10 cellular contexts compared by ENCODE assay signal in genomic region chr19:10876459-10877240, GRCh38. TPM values are rescaled to one million over a fixed set of nuclear protein-coding genes. Genes with fewer than 3 reads are reported as not detected.
DNase-seq lines count a peak whose midpoint lies in the region; ATAC-seq and TF ChIP-seq lines count a peak whose summit lies in the region.
"Had no signal": no experiment of that assay in that cellular context is flagged by ENCODE, and none has a peak within 500 bp of the region (broad histone marks: within the 10 kb centered on the region; RNA-seq: fewer than 3 reads in every experiment).

No MANE protein-coding gene starts in this region.

- TF ChIP-seq CTCF in GM23338 (conservative IDR thresholded peaks at IDR 0.05; ENCODE audit: low read depth in 2 of 2) (no peak), SU-DHL-6 (IDR thresholded peaks at IDR 0.05; ENCODE audit: insufficient read depth, low read length, poor library complexity, severe bottlenecking) (no peak), neural progenitor cell (IDR thresholded peaks at IDR 0.05) (no peak)

- H3K79me2 ChIP-seq in GM23338 (replicated peaks; ENCODE audit: insufficient read depth) (peaks cover 94% of the 10 kb centered on the region), SU-DHL-6 (ENCODE audit: insufficient read depth, low read length) (peaks cover 86% of the 10 kb centered on the region), neural progenitor cell (ENCODE audit: low read depth) (peaks cover 100% of the 10 kb centered on the region)

- H3K27ac ChIP-seq in GM23338 (ENCODE audit: low read depth): peak overlapping the region; percentile 50; the same call in 1 of the 2 replicates
- peak overlapping the region; percentile 47 for H3K27ac ChIP-seq in SU-DHL-6 (ENCODE audit: low read depth, low read length)
- peak overlapping the region; percentile 26 for H3K27ac ChIP-seq in neural progenitor cell
- no peak overlapping the region for H3K27ac ChIP-seq in CD8-positive, alpha-beta memory T cell (ENCODE audit: low read depth, low read length)
- H3K27ac ChIP-seq: HL-60, neutrophil had no signal

- peaks cover 21% of the 10 kb centered on the region for H3K27me3 Mint-ChIP-seq in GM23338 (ENCODE audit: insufficient read depth, low read depth, poor library complexity)
- peaks cover 2% of the 10 kb centered on the region for H3K27me3 Mint-ChIP-seq in neural progenitor cell (ENCODE audit: insufficient read depth, low read depth)
- H3K27me3 Mint-ChIP-seq in CD8-positive, alpha-beta memory T cell: peaks cover 0 to 1% of the 10 kb centered on the region in 2 donors
- H3K27me3 Mint-ChIP-seq in effector memory CD8-positive, alpha-beta T cell: no peaks in the 10 kb centered on the region

- TF ChIP-seq POLR2A in GM18505 (IDR thresholded peaks at IDR 0.05; ENCODE audit: borderline replicate concordance, extremely low read depth, insufficient read depth, insufficient read length): no peak

- H3K4me2 ChIP-seq in GM23338: no peak overlapping the region
- peak overlapping the region; percentile 26 for H3K4me2 ChIP-seq in SU-DHL-6 (ENCODE audit: low read depth, low read length, poor library complexity, severe bottlenecking)
- no peak overlapping the region for H3K4me2 ChIP-seq in neural progenitor cell

- peak; percentile 46 for ATAC-seq in GM18505 (IDR thresholded peaks at IDR 0.05; ENCODE audit: unreplicated experiment)
- ATAC-seq in GM23338: no peak
- ATAC-seq in effector memory CD8-positive, alpha-beta T cell (replicated peaks): no peak

- peak overlapping the region; percentile 7; the same call in 1 of the 2 replicates for H3K9ac ChIP-seq in SU-DHL-6 (ENCODE audit: low read length)
- no peak overlapping the region for H3K9ac ChIP-seq in neural progenitor cell

- H3K9me3 Mint-ChIP-seq in GM23338 (no peaks in the 10 kb centered on the region; the same call in 2 of the 3 replicates), neural progenitor cell (no peaks in the 10 kb centered on the region)
- no peaks in the 10 kb centered on the region for H3K9me3 Mint-ChIP-seq in CD8-positive, alpha-beta memory T cell
- no peaks in the 10 kb centered on the region for H3K9me3 Mint-ChIP-seq in effector memory CD8-positive, alpha-beta T cell

- H3K4me1 Mint-ChIP-seq in GM23338 (peaks cover 44% of the 10 kb centered on the region), neural progenitor cell (peaks cover 49% of the 10 kb centered on the region)
- peaks cover 22 to 50% (median 32%) of the 10 kb centered on the region in 3 donors for H3K4me1 Mint-ChIP-seq in CD8-positive, alpha-beta memory T cell
- peaks cover 22 to 25% of the 10 kb centered on the region in 2 donors for H3K4me1 Mint-ChIP-seq in effector memory CD8-positive, alpha-beta T cell (ENCODE audit: low read depth in 2 of 2)

- 0 out of 2 replicates have a peak overlapping the region, but pooled peaks have one; percentile 30 for H3K27ac Mint-ChIP-seq in GM23338
- H3K27ac Mint-ChIP-seq in neural progenitor cell: peak overlapping the region; percentile 46
- peak overlapping the region in 2 of 8 donors; percentile 27 to 57 for H3K27ac Mint-ChIP-seq in CD8-positive, alpha-beta memory T cell
- no peak overlapping the region for H3K27ac Mint-ChIP-seq in effector memory CD8-positive, alpha-beta T cell

- H3K4me1 ChIP-seq in GM23338 (ENCODE audit: insufficient read depth) (peaks cover 35% of the 10 kb centered on the region), neural progenitor cell (peaks cover 23% of the 10 kb centered on the region)
- peaks cover 20% of the 10 kb centered on the region for H3K4me1 ChIP-seq in CD8-positive, alpha-beta memory T cell (ENCODE audit: insufficient read depth, low read length)

- H3F3A ChIP-seq in GM23338 (replicated peaks; ENCODE audit: low read depth) (peaks cover 43% of the 10 kb centered on the region), SU-DHL-6 (ENCODE audit: insufficient read depth) (peaks cover 16% of the 10 kb centered on the region), neural progenitor cell (ENCODE audit: low read depth) (peaks cover 27% of the 10 kb centered on the region)

- no peaks in the 10 kb centered on the region for H3K27me3 ChIP-seq in GM23338 (ENCODE audit: insufficient read depth)
- H3K27me3 ChIP-seq in SU-DHL-6 (ENCODE audit: low read length): no peaks in the 10 kb centered on the region
- no peaks in the 10 kb centered on the region for H3K27me3 ChIP-seq in neural progenitor cell
- H3K27me3 ChIP-seq in CD8-positive, alpha-beta memory T cell (ENCODE audit: insufficient read depth, low read length, poor library complexity, severe bottlenecking): no peaks in the 10 kb centered on the region

- no peak for DNase-seq in GM23338 (ENCODE audit: low spot score)
- no peak for DNase-seq in neural progenitor cell (ENCODE audit: low spot score)
- DNase-seq in HUDEP-2 (lab: John Stamatoyannopoulos, UW; ENCODE audit: unreplicated experiment in 76 of 76): no peak
- DNase-seq in CD8-positive, alpha-beta memory T cell: no peak
- DNase-seq in middle frontal gyrus (ENCODE audit: extremely low spot score, low spot score): no peak
- no peak for DNase-seq in effector memory CD8-positive, alpha-beta T cell

- H3K9me2 ChIP-seq in GM23338 (ENCODE audit: insufficient read depth) (no peaks in the 10 kb centered on the region; the same call in 1 of the 2 replicates), SU-DHL-6 (replicated peaks; ENCODE audit: insufficient read depth, low read length) (no peaks in the 10 kb centered on the region)

- CTCF ChIA-PET in CD8-positive, alpha-beta memory T cell (lab: Charles Lee): no interaction called here

- peaks cover 21% of the 10 kb centered on the region for H3K36me3 Mint-ChIP-seq in GM23338 (ENCODE audit: low read depth)
- H3K36me3 Mint-ChIP-seq in neural progenitor cell: no peaks in the 10 kb centered on the region
- H3K36me3 Mint-ChIP-seq in CD8-positive, alpha-beta memory T cell: peaks cover 0 to 4% (median 1%) of the 10 kb centered on the region in 3 donors
- peaks cover 6% of the 10 kb centered on the region for H3K36me3 Mint-ChIP-seq in effector memory CD8-positive, alpha-beta T cell (ENCODE audit: insufficient read depth)

- POLR2A ChIA-PET in CD8-positive, alpha-beta memory T cell (lab: Charles Lee): no interaction called here

- H3K9me3 ChIP-seq in SU-DHL-6 (ENCODE audit: insufficient read depth, low read length) (no peaks in the 10 kb centered on the region), neural progenitor cell (ENCODE audit: low read depth) (no peaks in the 10 kb centered on the region)
- H3K9me3 ChIP-seq in CD8-positive, alpha-beta memory T cell (ENCODE audit: low read length): no peaks in the 10 kb centered on the region
- H3K9me3 ChIP-seq: neutrophil had no signal

- H3K4me3 ChIP-seq in GM23338 (no peak overlapping the region), SU-DHL-6 (ENCODE audit: insufficient read depth, low read length, poor library complexity, severe bottlenecking) (no peak overlapping the region), neural progenitor cell (no peak overlapping the region)
- no peak overlapping the region for H3K4me3 ChIP-seq in CD8-positive, alpha-beta memory T cell (ENCODE audit: low read length)

- H3K36me3 ChIP-seq in GM23338 (ENCODE audit: insufficient read depth) (no peaks in the 10 kb centered on the region), SU-DHL-6 (ENCODE audit: low read length) (no peaks in the 10 kb centered on the region), neural progenitor cell (no peaks in the 10 kb centered on the region)
- no peaks in the 10 kb centered on the region for H3K36me3 ChIP-seq in CD8-positive, alpha-beta memory T cell (ENCODE audit: insufficient read depth, low read length)

- H4K20me1 ChIP-seq in GM23338 (replicated peaks; ENCODE audit: insufficient read depth) (peaks cover 7% of the 10 kb centered on the region), SU-DHL-6 (ENCODE audit: low read depth, low read length) (no peaks in the 10 kb centered on the region), neural progenitor cell (ENCODE audit: low read depth) (peaks cover 87% of the 10 kb centered on the region)

- H3K4me3 Mint-ChIP-seq in GM23338: no peak overlapping the region; the same call in 2 of the 3 replicates
- H3K4me3 Mint-ChIP-seq in neural progenitor cell: no peak overlapping the region
- H3K4me3 Mint-ChIP-seq in CD8-positive, alpha-beta memory T cell: peak overlapping the region in 1 of 7 donors; percentile 66
- H3K4me3 Mint-ChIP-seq in effector memory CD8-positive, alpha-beta T cell: peak overlapping the region in 1 of 2 donors; percentile 22

- H2AFZ ChIP-seq in GM23338 (no peak overlapping the region), SU-DHL-6 (ENCODE audit: low read depth, low read length, severe bottlenecking) (no peak overlapping the region), neural progenitor cell (replicated peaks) (no peak overlapping the region)

TF ChIP-seq in GM23338, 12 proteins besides CTCF, POLR2A, EP300 and RAD21 (continues in another document):
- TF ChIP-seq ZNF114 (CRISPR knock-in tag; IDR thresholded peaks at IDR 0.05): no peak
- no peak for TF ChIP-seq POLR2AphosphoS5 (IDR thresholded peaks at IDR 0.05; ENCODE audit: low read depth)

RNA-seq across cellular contexts. Expression of gene CARM1, which starts 5.3 kb away (rescaled TPM):
- total RNA-seq in GM23338 (2014; rRNA removed; shearing (Covaris generic)): 118 and 125 TPM in 2 replicates
- polyA plus RNA-seq in GM23338 (2016; fragmentation: Nextera tagmentation; extraction: Ambion mirVana): 40.3 and 43.3 TPM in 2 replicates
- total RNA-seq in neural progenitor cell (ENCODE audit: low replicate concordance): 34.4 and 97.5 TPM in 2 replicates
- 10 to 100 TPM; 69.2 to 71.3 TPM for total RNA-seq in CD8-positive, alpha-beta memory T cell
- polyA plus RNA-seq in CD8-positive, alpha-beta memory T cell: 0.51 TPM

RNA-seq across cellular contexts. Expression of gene C19orf38, which starts 28.4 kb away (rescaled TPM):
- 0.78 TPM in 1 of 2 replicates, not detected in the other for total RNA-seq in GM23338 (2014; rRNA removed; shearing (Covaris generic))
- 0.43 and 0.45 TPM in 2 replicates for polyA plus RNA-seq in GM23338 (2016; fragmentation: Nextera tagmentation; extraction: Ambion mirVana)
- 0.62 TPM in 1 of 2 replicates, not detected in the other for total RNA-seq in neural progenitor cell (ENCODE audit: low replicate concordance)
- total RNA-seq in CD8-positive, alpha-beta memory T cell: under 1 TPM; 0.44 to 0.48 TPM
- not detected for polyA plus RNA-seq in CD8-positive, alpha-beta memory T cell

RNA-seq across cellular contexts. Expression of gene TMED1, which starts 40.6 kb away (rescaled TPM):
- 28.5 and 37.2 TPM in 2 replicates for total RNA-seq in GM23338 (2014; rRNA removed; shearing (Covaris generic))
- polyA plus RNA-seq in GM23338 (2016; fragmentation: Nextera tagmentation; extraction: Ambion mirVana): 27.7 and 29.7 TPM in 2 replicates
- total RNA-seq in neural progenitor cell (ENCODE audit: low replicate concordance): 27.0 and 57.9 TPM in 2 replicates
- 10 to 100 TPM; 15.7 to 16.6 TPM for total RNA-seq in CD8-positive, alpha-beta memory T cell
- 29.9 TPM for polyA plus RNA-seq in CD8-positive, alpha-beta memory T cell

RNA-seq across cellular contexts. Expression of gene YIPF2, which starts 51.8 kb away (rescaled TPM):
- 54.0 and 63.7 TPM in 2 replicates for total RNA-seq in GM23338 (2014; rRNA removed; shearing (Covaris generic))
- 36.3 and 45.3 TPM in 2 replicates for polyA plus RNA-seq in GM23338 (2016; fragmentation: Nextera tagmentation; extraction: Ambion mirVana)
- 11.9 and 36.8 TPM in 2 replicates for total RNA-seq in neural progenitor cell (ENCODE audit: low replicate concordance)
- total RNA-seq in CD8-positive, alpha-beta memory T cell: 10 to 100 TPM; 25.5 to 33.7 TPM
- polyA plus RNA-seq in CD8-positive, alpha-beta memory T cell: 15.9 TPM

RNA-seq across cellular contexts. Expression of gene TIMM29, which starts 52.0 kb away (rescaled TPM):
- 56.4 and 60.7 TPM in 2 replicates for total RNA-seq in GM23338 (2014; rRNA removed; shearing (Covaris generic))
- polyA plus RNA-seq in GM23338 (2016; fragmentation: Nextera tagmentation; extraction: Ambion mirVana): 23.7 and 24.1 TPM in 2 replicates
- 24.4 and 34.9 TPM in 2 replicates for total RNA-seq in neural progenitor cell (ENCODE audit: low replicate concordance)
- 10 to 100 TPM; 22.3 to 27.0 TPM for total RNA-seq in CD8-positive, alpha-beta memory T cell
- polyA plus RNA-seq in CD8-positive, alpha-beta memory T cell: 36.6 TPM

Comparison
In these comparisons a context has a peak if more than half of its experiments do, and no peak if none do; other contexts are left out.
1. H3K27ac Mint-ChIP-seq: peak in GM23338 (single experiment) and neural progenitor cell (single experiment); none in effector memory CD8-positive, alpha-beta T cell (0 of 2).